8 cellular contexts compared by ENCODE assay signal in the genomic region with DNA sequence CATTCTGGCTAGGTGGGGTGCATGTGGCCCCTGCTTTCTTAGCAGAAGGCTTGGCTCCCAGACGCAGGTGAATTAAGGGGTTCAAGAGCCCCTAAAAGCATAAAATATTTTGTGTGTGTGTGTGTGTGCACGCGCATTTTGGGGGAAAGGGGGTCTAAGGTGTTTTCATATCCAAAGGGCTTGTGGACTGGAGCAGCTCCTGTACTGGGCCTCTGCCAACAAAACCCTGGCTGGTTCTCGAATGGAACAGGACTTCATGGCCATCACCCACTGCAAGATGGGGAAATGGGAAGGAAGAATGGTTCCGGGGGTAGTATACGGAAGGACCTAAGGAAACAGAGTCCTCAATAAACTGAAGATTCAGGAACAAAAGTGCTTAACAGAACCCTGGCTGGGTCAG. TPM values are rescaled to one million over a fixed set of nuclear protein-coding genes. Genes with fewer than 3 reads are reported as not detected.
DNase-seq lines count a peak whose midpoint lies in the region; ATAC-seq and TF ChIP-seq lines count a peak whose summit lies in the region.
"Had no signal": no experiment of that assay in that cellular context is flagged by ENCODE, and none has a peak within 500 bp of the region (broad histone marks: within the 10 kb centered on the region; RNA-seq: fewer than 3 reads in every experiment).

No MANE protein-coding gene starts in this region.

- ATAC-seq in heart right ventricle (no peak), left ventricle myocardium superior (no peak), right cardiac atrium (no peak), aorta (ENCODE audit: low FRiP score) (no peak)

- DNase-seq in heart right ventricle (no peak), left ventricle myocardium superior (no peak), right cardiac atrium (peak in 2 of 3 donors; percentile 28 to 50), aorta (peak; percentile 46 to 49), NCI-H446 (lab: John Stamatoyannopoulos, UW) (no peak)
- DNase-seq in activated CD4-positive, alpha-beta T cell treated with anti-CD3 and anti-CD28 coated beads, Interleukin-2, amount 50 U/mL, for 1 hour = no peak

- TF ChIP-seq CTCF in heart right ventricle (IDR thresholded peaks at IDR 0.05) = no peak

- H3K27ac ChIP-seq in heart right ventricle (peak overlapping the region in 7 of 10 donors; percentile 91 to 98 (median 96)), right cardiac atrium (ENCODE audit: low read length) (no peak overlapping the region), aorta (ENCODE audit: low read depth in 1 of 2, low read length in 2 of 2) (no peak overlapping the region)

- peaks cover 0 to 24% (median 0%) of the 10 kb centered on the region in 9 donors for H3K36me3 ChIP-seq in heart right ventricle
- H3K36me3 ChIP-seq in aorta (ENCODE audit: control insufficient read depth in 1 of 2, insufficient read depth in 2 of 2, low read length in 1 of 2) = no peaks in the 10 kb centered on the region

- WGBS in heart right ventricle, 2 donors = 51 to 66% methylated on average over 6 of the region's 6 CpGs
- WGBS in right cardiac atrium = 56% methylated on average over 6 of the region's 6 CpGs
- WGBS in aorta, 2 donors = 33 to 39% methylated on average over 6 of the region's 6 CpGs

- peaks cover 17 to 51% (median 38%) of the 10 kb centered on the region in 9 donors for H3K4me1 ChIP-seq in heart right ventricle
- H3K4me1 ChIP-seq in right cardiac atrium (ENCODE audit: control insufficient read depth, insufficient read depth, low read length) = peaks cover 7% of the 10 kb centered on the region
- no peaks in the 10 kb centered on the region for H3K4me1 ChIP-seq in aorta (ENCODE audit: control insufficient read depth in 1 of 2, insufficient read depth in 2 of 2, low read length in 2 of 2)

- H3K4me3 ChIP-seq in heart right ventricle (no peak overlapping the region), right cardiac atrium (ENCODE audit: low read length) (no peak overlapping the region), aorta (ENCODE audit: low read length in 2 of 2) (no peak overlapping the region)
- H3K4me3 ChIP-seq: lung had no signal

- no peaks in the 10 kb centered on the region for H3K9me3 ChIP-seq in heart right ventricle
- H3K9me3 ChIP-seq in right cardiac atrium (ENCODE audit: control insufficient read depth, low read length) = no peaks in the 10 kb centered on the region
- no peaks in the 10 kb centered on the region for H3K9me3 ChIP-seq in aorta (ENCODE audit: control insufficient read depth, low read length)

- H3K27me3 ChIP-seq in heart right ventricle = peaks cover 0 to 5% (median 0%) of the 10 kb centered on the region in 7 donors
- no peaks in the 10 kb centered on the region for H3K27me3 ChIP-seq in right cardiac atrium (ENCODE audit: control insufficient read depth, insufficient read depth)
- H3K27me3 ChIP-seq in aorta (ENCODE audit: control insufficient read depth in 1 of 2, insufficient read depth in 2 of 2, low read length in 1 of 2) = no peaks in the 10 kb centered on the region

- intact Hi-C loops in heart right ventricle (cut with DNase I) = loop anchor here in 4 of 10 donors (1.0 to 5.0 kb wide), 4 partner anchors 38 to 168 kb away; partner anchors contain the start of genes C1R (in 1 of the 4), EMG1 (in 1 of the 4) and PHB2 (in 1 of the 4)
- intact Hi-C loops in left ventricle myocardium superior (cut with micrococcal nuclease) = no loop called here
- intact Hi-C loops in right cardiac atrium (cut with DNase I) = loop anchor here in 1 of 4 donors (2.0 kb wide), 1 partner anchor 45 kb away; no protein-coding TSS in a partner anchor
- intact Hi-C loops in aorta (cut with DNase I) = loop anchor here (2.0 kb wide), 1 partner anchor 41 kb away; no protein-coding TSS in a partner anchor

RNA-seq across cellular contexts. Expression of gene ATN1, which starts 3.9 kb away (rescaled TPM):
- total RNA-seq in heart right ventricle (10 to 100 TPM; 54.7 to 96.7 (median 65.8) TPM), left ventricle myocardium superior (83.1 TPM), right cardiac atrium (10 to 100 TPM; 85.3 to 89.3 (median 88.6) TPM), aorta (100 to 1,000 TPM; 138 to 146 TPM)
- polyA plus RNA-seq in heart right ventricle (10 to 100 TPM; 48.7 to 92.5 TPM), right cardiac atrium (70.1 TPM), aorta (100 to 1,000 TPM in 1 of 2 donors, 10 to 100 TPM in 1; 22.7 to 149 TPM)

RNA-seq across cellular contexts. Expression of gene ENO2, which starts 9.5 kb away (rescaled TPM):
- total RNA-seq in heart right ventricle = 10 to 100 TPM in 8 of 10 donors, 1 to 10 TPM in 2; 6.3 to 68.4 (median 14.4) TPM
- polyA plus RNA-seq in heart right ventricle = 10 to 100 TPM; 19.2 to 19.3 TPM
- total RNA-seq in left ventricle myocardium superior = 12.0 TPM
- 10 to 100 TPM; 29.6 to 42.1 (median 35.8) TPM for total RNA-seq in right cardiac atrium
- 17.8 TPM for polyA plus RNA-seq in right cardiac atrium
- total RNA-seq in aorta = 10 to 100 TPM; 59.0 to 79.5 TPM
- polyA plus RNA-seq in aorta = 100 to 1,000 TPM in 1 of 2 donors, 10 to 100 TPM in 1; 14.7 to 116 TPM

RNA-seq across cellular contexts. Expression of gene LRRC23, which starts 19.2 kb away (rescaled TPM):
- total RNA-seq in heart right ventricle = 10 to 100 TPM in 6 of 10 donors, 1 to 10 TPM in 4; 6.5 to 16.1 (median 11.0) TPM
- polyA plus RNA-seq in heart right ventricle = 10 to 100 TPM; 12.6 to 16.6 TPM
- 7.7 TPM for total RNA-seq in left ventricle myocardium superior
- 10 to 100 TPM; 11.4 to 13.9 (median 12.1) TPM for total RNA-seq in right cardiac atrium
- polyA plus RNA-seq in right cardiac atrium = 15.0 TPM
- total RNA-seq in aorta = 10 to 100 TPM in 1 of 2 donors, 1 to 10 TPM in 1; 5.3 to 11.2 TPM
- polyA plus RNA-seq in aorta = 10 to 100 TPM; 16.8 to 20.8 TPM

RNA-seq across cellular contexts. Expression of gene RNU7-1, which starts 19.8 kb away (rescaled TPM):
- not detected for total RNA-seq in heart right ventricle
- polyA plus RNA-seq in heart right ventricle = not detected
- total RNA-seq in left ventricle myocardium superior = not detected
- total RNA-seq in right cardiac atrium = not detected
- polyA plus RNA-seq in right cardiac atrium = not detected
- total RNA-seq in aorta = not detected
- not detected for polyA plus RNA-seq in aorta
- total RNA-seq: lung had no signal
- polyA plus RNA-seq: CD14-positive monocyte, lung had no signal

RNA-seq across cellular contexts. Expression of gene C12orf57, which starts 20.0 kb away (rescaled TPM):
- total RNA-seq in heart right ventricle = 100 to 1,000 TPM; 134 to 213 (median 167) TPM
- 100 to 1,000 TPM; 182 to 654 TPM for polyA plus RNA-seq in heart right ventricle
- total RNA-seq in left ventricle myocardium superior = 238 TPM
- total RNA-seq in right cardiac atrium = 100 to 1,000 TPM; 262 to 339 (median 272) TPM
- 441 TPM for polyA plus RNA-seq in right cardiac atrium
- total RNA-seq in aorta = 100 to 1,000 TPM; 197 to 233 TPM
- 1,000 to 10,000 TPM in 1 of 2 donors, 100 to 1,000 TPM in 1; 849 to 1,017 TPM for polyA plus RNA-seq in aorta

Comparison
In these comparisons a context has a peak if more than half of its experiments do, and no peak if none do; other contexts are left out.
1. DNase-seq: peak in right cardiac atrium (2 of 3) and aorta (2 of 2); none in heart right ventricle (0 of 2), left ventricle myocardium superior (single experiment), activated CD4-positive, alpha-beta T cell treated with anti-CD3 and anti-CD28 coated beads, Interleukin-2, amount 50 U/mL, for 1 hour (single experiment) and NCI-H446 (0 of 2).
2. H3K27ac ChIP-seq: peak in heart right ventricle (7 of 10); none in right cardiac atrium (single experiment) and aorta (0 of 2).